ENCODE assay signal across 1 cellular context in the genomic region with DNA sequence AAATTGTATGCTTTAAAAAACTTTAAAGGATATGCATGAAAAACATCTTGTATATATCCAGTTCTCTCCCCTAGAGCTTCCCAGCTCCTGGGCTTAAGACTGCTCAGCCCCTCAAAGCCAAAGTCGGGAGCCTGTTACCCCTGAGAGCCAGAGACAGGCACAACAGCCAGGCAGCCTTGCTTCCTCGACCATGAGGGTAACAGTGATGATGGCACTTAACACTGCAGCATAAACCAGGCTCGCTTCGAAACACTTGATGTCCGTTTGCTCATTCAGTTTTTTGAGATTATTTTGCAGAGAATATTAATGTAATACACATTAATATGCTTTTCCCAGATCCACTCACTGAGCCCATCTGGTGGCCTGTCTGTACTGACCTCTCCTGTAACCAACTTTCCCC.
A peak's percentile ranks its signal among the peaks of the same experiment; 100 is the strongest.
TF ChIP-seq lines count a peak whose summit lies in the region.

No MANE protein-coding gene starts in this region.

TF ChIP-seq in K562, 482 proteins besides CTCF, POLR2A, EP300 and RAD21:
- TF ChIP-seq, protein P1, sequence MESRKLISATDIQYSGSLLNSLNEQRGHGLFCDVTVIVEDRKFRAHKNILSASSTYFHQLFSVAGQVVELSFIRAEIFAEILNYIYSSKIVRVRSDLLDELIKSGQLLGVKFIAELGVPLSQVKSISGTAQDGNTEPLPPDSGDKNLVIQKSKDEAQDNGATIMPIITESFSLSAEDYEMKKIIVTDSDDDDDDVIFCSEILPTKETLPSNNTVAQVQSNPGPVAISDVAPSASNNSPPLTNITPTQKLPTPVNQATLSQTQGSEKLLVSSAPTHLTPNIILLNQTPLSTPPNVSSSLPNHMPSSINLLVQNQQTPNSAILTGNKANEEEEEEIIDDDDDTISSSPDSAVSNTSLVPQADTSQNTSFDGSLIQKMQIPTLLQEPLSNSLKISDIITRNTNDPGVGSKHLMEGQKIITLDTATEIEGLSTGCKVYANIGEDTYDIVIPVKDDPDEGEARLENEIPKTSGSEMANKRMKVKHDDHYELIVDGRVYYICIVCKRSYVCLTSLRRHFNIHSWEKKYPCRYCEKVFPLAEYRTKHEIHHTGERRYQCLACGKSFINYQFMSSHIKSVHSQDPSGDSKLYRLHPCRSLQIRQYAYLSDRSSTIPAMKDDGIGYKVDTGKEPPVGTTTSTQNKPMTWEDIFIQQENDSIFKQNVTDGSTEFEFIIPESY (CRISPR knock-in tag; IDR thresholded peaks at IDR 0.05) = 0 out of 2 replicates have a peak, but pooled peaks have one; percentile 3
- TF ChIP-seq MEF2A (IDR thresholded peaks at IDR 0.05; ENCODE audit: control insufficient read depth, low read depth, low read length) = no peak
- TF ChIP-seq, protein P2, sequence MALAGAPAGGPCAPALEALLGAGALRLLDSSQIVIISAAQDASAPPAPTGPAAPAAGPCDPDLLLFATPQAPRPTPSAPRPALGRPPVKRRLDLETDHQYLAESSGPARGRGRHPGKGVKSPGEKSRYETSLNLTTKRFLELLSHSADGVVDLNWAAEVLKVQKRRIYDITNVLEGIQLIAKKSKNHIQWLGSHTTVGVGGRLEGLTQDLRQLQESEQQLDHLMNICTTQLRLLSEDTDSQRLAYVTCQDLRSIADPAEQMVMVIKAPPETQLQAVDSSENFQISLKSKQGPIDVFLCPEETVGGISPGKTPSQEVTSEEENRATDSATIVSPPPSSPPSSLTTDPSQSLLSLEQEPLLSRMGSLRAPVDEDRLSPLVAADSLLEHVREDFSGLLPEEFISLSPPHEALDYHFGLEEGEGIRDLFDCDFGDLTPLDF (CRISPR knock-in tag; IDR thresholded peaks at IDR 0.05) = 0 out of 2 replicates have a peak, but pooled peaks have one; percentile 23
